Comparison of ENCODE assay signal across 17 cellular contexts in genomic region chr7:110929514-110930258, GRCh38.
DNase-seq lines count a peak whose midpoint lies in the region; ATAC-seq, FAIRE-seq and TF ChIP-seq lines count a peak whose summit lies in the region.
"Had no signal": no experiment of that assay in that cellular context is flagged by ENCODE, and none has a peak within 500 bp of the region (broad histone marks: within the 10 kb centered on the region; RNA-seq: fewer than 3 reads in every experiment).

No MANE protein-coding gene starts in this region.

- TF ChIP-seq EP300 in neural cell (conservative IDR thresholded peaks at IDR 0.05; ENCODE audit: poor library complexity, severe bottlenecking), result peak; percentile 85

- no peaks in the 10 kb centered on the region for H4K20me1 ChIP-seq in neural cell (ENCODE audit: insufficient read depth)

- peaks cover 8% of the 10 kb centered on the region for H3F3A ChIP-seq in neural cell (ENCODE audit: insufficient read depth, low read length, poor library complexity, severe bottlenecking)

- H3K36me3 ChIP-seq in bronchial epithelial cell (ENCODE audit: control insufficient read depth, insufficient read depth, low read length) (no peaks in the 10 kb centered on the region), neural cell (ENCODE audit: insufficient read depth, low read length) (no peaks in the 10 kb centered on the region), aorta (ENCODE audit: control insufficient read depth in 1 of 2, insufficient read depth in 2 of 2, low read length in 1 of 2) (no peaks in the 10 kb centered on the region)

- ATAC-seq in activated CD4-positive, CD25-positive, alpha-beta regulatory T cell treated with anti-CD3 and anti-CD28 coated beads, Interleukin-2, amount 50 U/mL, for 24 hours, result peak; percentile 72 to 73
- ATAC-seq in GM21423 (IDR thresholded peaks at IDR 0.05; ENCODE audit: unreplicated experiment) (no peak), aorta (ENCODE audit: low FRiP score) (no peak)
- ATAC-seq: CD8-positive, alpha-beta T cell had no signal

- H3K79me2 ChIP-seq in neural cell (replicated peaks; ENCODE audit: insufficient read depth, low read length), result no peaks in the 10 kb centered on the region

- H3K27ac ChIP-seq in neural cell (ENCODE audit: low read length) (peak overlapping the region; percentile 42), aorta (ENCODE audit: low read depth in 1 of 2, low read length in 2 of 2) (no peak overlapping the region)
- H3K27ac ChIP-seq: 22Rv1, HL-60 had no signal

- 85 to 86% methylated on average over 5 of the region's 5 CpGs for WGBS in aorta, 2 donors

- no peak for DNase-seq in activated CD4-positive, CD25-positive, alpha-beta regulatory T cell (lab: John Stamatoyannopoulos, UW)
- DNase-seq in GM12892 (ENCODE audit: insufficient read length) (no peak), bronchial epithelial cell (ENCODE audit: low read depth) (peak; percentile 12), aorta (no peak), EL (no peak)
- DNase-seq: CD8-positive, alpha-beta T cell; COR-L47; DND-41; GF-D8; HCEC 1CT; HFFc6 had no signal

- no peak for TF ChIP-seq POLR2A in GM12892 (IDR thresholded peaks at IDR 0.05; ENCODE audit: low read depth, low read length)

- no peaks in the 10 kb centered on the region for H3K9me3 ChIP-seq in neural cell (ENCODE audit: low read length)
- no peaks in the 10 kb centered on the region for H3K9me3 ChIP-seq in aorta (ENCODE audit: control insufficient read depth, low read length)

- FAIRE-seq in GM12892 (lab: Jason Lieb, UNC) (peak; percentile 5), bronchial epithelial cell (lab: Jason Lieb, UNC) (no peak)
- FAIRE-seq: D721Med had no signal

- H3K4me2 ChIP-seq in neural cell (ENCODE audit: low read length), result peak overlapping the region; percentile 12

- TF ChIP-seq CTCF in bronchial epithelial cell (IDR thresholded peaks at IDR 0.05; ENCODE audit: insufficient read depth, low read length, severe bottlenecking) (no peak), neural cell (IDR thresholded peaks at IDR 0.05; ENCODE audit: poor library complexity, severe bottlenecking) (no peak)

- peak; percentile 12 for TF ChIP-seq RAD21 in neural cell (conservative IDR thresholded peaks at IDR 0.05)

- no peaks in the 10 kb centered on the region for H3K27me3 ChIP-seq in bronchial epithelial cell (ENCODE audit: control insufficient read depth, insufficient read depth, low read length)
- no peaks in the 10 kb centered on the region for H3K27me3 ChIP-seq in neural cell (ENCODE audit: insufficient read depth, low read depth, low read length)
- no peaks in the 10 kb centered on the region for H3K27me3 ChIP-seq in aorta (ENCODE audit: control insufficient read depth in 1 of 2, insufficient read depth in 2 of 2, low read length in 1 of 2)

- H3K4me3 ChIP-seq in bronchial epithelial cell (ENCODE audit: low read depth, low read length) (no peak overlapping the region), neural cell (ENCODE audit: low read length) (peak overlapping the region; percentile 27), aorta (ENCODE audit: low read length in 2 of 2) (no peak overlapping the region)

- no peak overlapping the region for H3K9ac ChIP-seq in neural cell (ENCODE audit: low read length)

- H3K4me1 ChIP-seq in aorta (ENCODE audit: control insufficient read depth in 1 of 2, insufficient read depth in 2 of 2, low read length in 2 of 2), result no peaks in the 10 kb centered on the region

- H2AFZ ChIP-seq in neural cell (ENCODE audit: low read depth, low read length), result no peak overlapping the region

- intact Hi-C loops in aorta (cut with DNase I), result no loop called here

- no peaks in the 10 kb centered on the region for H3K9me2 ChIP-seq in neural cell (ENCODE audit: insufficient read depth, low read length)

TF ChIP-seq in neural cell, 6 proteins besides CTCF, POLR2A, EP300 and RAD21:
- no peak for TF ChIP-seq REST (IDR thresholded peaks at IDR 0.05; ENCODE audit: borderline replicate concordance)
- TF ChIP-seq POLR2AphosphoS5 (IDR thresholded peaks at IDR 0.05), result peak; percentile 46
- no peak for TF ChIP-seq SMC3 (conservative IDR thresholded peaks at IDR 0.05; ENCODE audit: poor library complexity)
- TF ChIP-seq MXI1 (conservative IDR thresholded peaks at IDR 0.05; ENCODE audit: poor library complexity, severe bottlenecking), result no peak
- no peak for TF ChIP-seq TAF1 (IDR thresholded peaks at IDR 0.05; ENCODE audit: low read depth)
- no peak for TF ChIP-seq EZH2 (IDR thresholded peaks at IDR 0.05; ENCODE audit: borderline replicate concordance, insufficient read depth, low read length, poor library complexity, severe bottlenecking)

Comparison
In these comparisons a context has a peak if more than half of its experiments do, and no peak if none do; other contexts are left out.
1. ATAC-seq: peak in activated CD4-positive, CD25-positive, alpha-beta regulatory T cell treated with anti-CD3 and anti-CD28 coated beads, Interleukin-2, amount 50 U/mL, for 24 hours (2 of 2); none in GM21423 (single experiment) and aorta (single experiment).